1 cellular context compared by ENCODE assay signal in genomic region chr10:35575640-35576039, GRCh38.
TF ChIP-seq lines count a peak whose summit lies in the region.

No MANE protein-coding gene starts in this region.

TF ChIP-seq in GM12878, 131 proteins besides CTCF, POLR2A, EP300 and RAD21:
- TF ChIP-seq ZSCAN29 (IDR thresholded peaks at IDR 0.05) (no peak), TCF3 (IDR thresholded peaks at IDR 0.05; ENCODE audit: borderline replicate concordance, insufficient read depth, low read depth, low read length) (no peak), POLR2AphosphoS5 (IDR thresholded peaks at IDR 0.05; ENCODE audit: low read length) (no peak), RFX5 (IDR thresholded peaks at IDR 0.05; ENCODE audit: low read depth, low read length) (no peak), BHLHE40 (IDR thresholded peaks at IDR 0.05; ENCODE audit: borderline replicate concordance in 1 of 2, low read depth in 2 of 2, low read length in 1 of 2) (no peak), IKZF1 (conservative IDR thresholded peaks at IDR 0.05) (no peak), IRF4 (IDR thresholded peaks at IDR 0.05; ENCODE audit: low read depth, low read length) (no peak), SMARCA5 (IDR thresholded peaks at IDR 0.05) (no peak)
